ENCODE assay signal across 30 cellular contexts in the genomic region with DNA sequence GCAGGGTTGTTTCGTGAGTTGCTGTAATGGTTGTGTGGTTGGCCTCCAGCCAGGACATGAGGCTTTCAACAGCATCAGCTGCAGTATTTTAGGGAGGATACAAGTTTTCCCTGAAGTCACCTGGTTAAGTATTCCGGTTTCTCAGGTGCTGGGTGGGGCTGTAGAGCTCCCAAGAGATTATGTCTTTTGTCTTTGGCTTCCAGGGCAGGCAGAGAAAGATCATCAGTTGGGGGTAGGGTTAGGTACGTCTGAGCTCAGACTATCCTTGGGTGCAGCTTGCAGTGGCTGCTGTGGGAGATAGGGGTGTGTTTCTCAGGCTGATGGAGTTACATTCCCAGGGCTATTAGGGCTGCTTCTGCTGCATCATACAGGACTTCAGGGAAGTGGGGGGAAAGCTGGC. TPM values are rescaled to one million over a fixed set of nuclear protein-coding genes. Genes with fewer than 3 reads are reported as not detected.
DNase-seq lines count a peak whose midpoint lies in the region; ATAC-seq, FAIRE-seq and TF ChIP-seq lines count a peak whose summit lies in the region.
"Had no signal": no experiment of that assay in that cellular context is flagged by ENCODE, and none has a peak within 500 bp of the region (broad histone marks: within the 10 kb centered on the region; RNA-seq: fewer than 3 reads in every experiment).

No MANE protein-coding gene starts in this region.

- DNase-seq in DMS153 treated with DMSO at 0.1 percent for 48 hours (lab: John Stamatoyannopoulos, UW; ENCODE audit: unreplicated experiment) (peak; percentile 7), LHCN-M2 (ENCODE audit: low read depth) (peak; percentile 4), RWPE1 (ENCODE audit: low spot score) (peak; percentile 14), kidney tubule cell (ENCODE audit: low spot score) (peak; percentile 35), DMS79 treated with DMSO at 0.1 percent for 48 hours (lab: John Stamatoyannopoulos, UW) (no peak), small intestine (no peak), sciatic nerve (ENCODE audit: low spot score) (no peak)
- DNase-seq: activated CD4-positive, alpha-beta T cell treated with anti-CD3 and anti-CD28 coated beads for 48 hours; activated gamma-delta T cell treated with Interleukin-2 at 50 U/mL for 16 hours; activated naive CD8-positive, alpha-beta T cell treated with anti-CD3 and anti-CD28 coated beads, Interleukin-2, amount 50 U/mL, for 24 hours; activated T-cell treated with anti-CD3 and anti-CD28 coated beads, Interleukin-2, amount 50 U/mL, for 24 hours; CD4-positive, alpha-beta memory T cell; dermis blood vessel endothelial cell; H9; left ventricle myocardium superior; naive thymus-derived CD4-positive, alpha-beta T cell; NCI-H1930; NCI-H446 treated with DMSO at 0.1 percent for 48 hours; nucleus accumbens; SHP77 treated with DMSO at 0.1 percent for 48 hours; sigmoid colon; stimulated activated CD4-positive, alpha-beta T cell treated with anti-CD3 and anti-CD28 coated beads, Interleukin-15, amount 100 ng/mL, for 24 hours; thyroid gland had no signal

- no peaks in the 10 kb centered on the region for H3K27me3 ChIP-seq in small intestine (ENCODE audit: control insufficient read depth in 2 of 2, insufficient read depth in 2 of 2, low read length in 2 of 2)
- H3K27me3 ChIP-seq: sigmoid colon, thyroid gland had no signal

- POLR2A ChIA-PET in RWPE1 (lab: Yijun Ruan, JAX; ENCODE audit: low non-redundant PET) = no interaction called here

- WGBS in small intestine, 3 donors = 26 to 41% (median 27%) methylated on average over 3 of the region's 3 CpGs

- H3K4me1 ChIP-seq in small intestine (ENCODE audit: control insufficient read depth in 2 of 2, insufficient read depth in 1 of 2, low read depth in 1 of 2, low read length in 1 of 2) = no peaks in the 10 kb centered on the region
- H3K4me1 ChIP-seq: prostate gland, sigmoid colon, thyroid gland had no signal

- no peak overlapping the region for H3K4me3 ChIP-seq in small intestine (ENCODE audit: low read depth in 1 of 2, low read length in 2 of 2)
- H3K4me3 ChIP-seq: prostate gland, sigmoid colon, thyroid gland had no signal

- H3K9me3 ChIP-seq in small intestine (ENCODE audit: control insufficient read depth, low read depth) = no peaks in the 10 kb centered on the region
- H3K9me3 ChIP-seq: prostate gland, sigmoid colon, thyroid gland had no signal

- no peak for TF ChIP-seq CTCF in RWPE1 (conservative IDR thresholded peaks at IDR 0.05; ENCODE audit: low read depth)

- CTCF ChIA-PET in RWPE1 (lab: Yijun Ruan, JAX) = no interaction called here

- ATAC-seq in HG02840 (IDR thresholded peaks at IDR 0.05; ENCODE audit: low FRiP score, unreplicated experiment) = no peak
- no peak for ATAC-seq in sciatic nerve
- ATAC-seq: activated naive CD8-positive, alpha-beta T cell treated with anti-CD3 and anti-CD28 coated beads, Interleukin-2, amount 50 U/mL, for 24 hours; left ventricle myocardium superior; naive thymus-derived CD4-positive, alpha-beta T cell had no signal

- FAIRE-seq in small intestine (lab: Jason Lieb, UNC) = no peak
- FAIRE-seq: endometrium, islet of Langerhans had no signal

- H3K27ac ChIP-seq in RWPE1 = no peak overlapping the region
- H3K27ac ChIP-seq in small intestine (ENCODE audit: low read depth in 1 of 2, low read length in 1 of 2) = no peak overlapping the region
- H3K27ac ChIP-seq: KMS-11, prostate gland, sigmoid colon, thyroid gland had no signal

- intact Hi-C loops in sciatic nerve (cut with DNase I) = no loop called here

- no peaks in the 10 kb centered on the region for H3K36me3 ChIP-seq in small intestine (ENCODE audit: control insufficient read depth in 2 of 2, insufficient read depth in 2 of 2, low read length in 2 of 2)
- H3K36me3 ChIP-seq: prostate gland, sigmoid colon, thyroid gland had no signal

RNA-seq across cellular contexts. Expression of gene MRGPRX1, which starts 47.5 kb away (rescaled TPM):
- not detected in 2 replicates for total RNA-seq in LHCN-M2 (2014; rRNA removed)
- polyA plus RNA-seq in LHCN-M2 (2012) = not detected
- polyA plus RNA-seq in small intestine = not detected
- not detected for total RNA-seq in sciatic nerve
- total RNA-seq: A673; CD4-positive, alpha-beta memory T cell; dermis blood vessel endothelial cell; H9; left ventricle myocardium superior; mesothelial cell of epicardium; naive thymus-derived CD4-positive, alpha-beta T cell; prostate gland; sigmoid colon; thyroid gland had no signal
- polyA plus RNA-seq: CD4-positive, alpha-beta memory T cell; naive thymus-derived CD4-positive, alpha-beta T cell; sigmoid colon had no signal

Comparison
In these comparisons a context has a peak if more than half of its experiments do, and no peak if none do; other contexts are left out.
1. DNase-seq: peak in DMS153 treated with DMSO at 0.1 percent for 48 hours (single experiment), LHCN-M2 (single experiment), RWPE1 (single experiment) and kidney tubule cell (single experiment); none in DMS79 treated with DMSO at 0.1 percent for 48 hours (single experiment), small intestine (single experiment) and sciatic nerve (single experiment).